ENCODE assay signal across 25 cellular contexts in the genomic region with DNA sequence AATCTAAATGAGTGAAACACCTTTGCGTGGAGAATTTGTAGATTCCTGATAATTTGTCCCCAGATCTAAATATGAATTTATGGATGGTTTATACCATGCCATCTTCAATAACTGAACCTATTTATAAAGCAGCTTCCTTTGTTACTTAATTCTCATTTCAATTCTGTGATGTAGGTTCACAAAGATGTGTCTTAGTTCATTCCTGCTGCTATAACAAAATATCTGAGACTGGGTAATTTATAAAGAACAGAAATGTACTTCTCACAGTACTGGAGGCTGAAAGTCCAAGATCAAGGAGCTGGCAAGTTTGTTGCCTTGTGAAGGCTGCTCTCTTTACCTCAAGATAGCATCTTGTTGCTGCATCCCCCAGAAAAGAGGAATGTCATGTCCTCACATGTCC. TPM values are rescaled to one million over a fixed set of nuclear protein-coding genes. Genes with fewer than 3 reads are reported as not detected.
DNase-seq lines count a peak whose midpoint lies in the region; ATAC-seq and TF ChIP-seq lines count a peak whose summit lies in the region.
"Had no signal": no experiment of that assay in that cellular context is flagged by ENCODE, and none has a peak within 500 bp of the region (broad histone marks: within the 10 kb centered on the region; RNA-seq: fewer than 3 reads in every experiment).

No MANE protein-coding gene starts in this region.

- peak overlapping the region; percentile 7 for H3K4me3 Mint-ChIP-seq in activated naive CD8-positive, alpha-beta T cell treated with anti-CD3 and anti-CD28 coated beads, Interleukin-2, amount 50 U/mL, for 24 hours
- peak overlapping the region; percentile 38 for H3K4me3 Mint-ChIP-seq in natural killer cell treated with Interleukin-12 subunit alpha and Interleukin-12 subunit beta and Interleukin-15 and Interleukin-18, amount 100 ng/mL, for 72 hours
- peak overlapping the region in 1 of 3 donors; percentile 4 for H3K4me3 Mint-ChIP-seq in T-cell
- H3K4me3 Mint-ChIP-seq: activated CD4-positive, alpha-beta T cell treated with anti-CD3 and anti-CD28 coated beads, Interleukin-2, amount 10 ng/mL, durations not matched to agents 7 days and 5 days; endodermal cell had no signal

- ATAC-seq in SK-N-SH treated with all-trans-retinoic acid at 6 μM for 48 hours = no peak
- no peak for ATAC-seq in activated naive CD8-positive, alpha-beta T cell treated with anti-CD3 and anti-CD28 coated beads, Interleukin-2, amount 50 U/mL, for 24 hours
- ATAC-seq in natural killer cell treated with Interleukin-12 subunit alpha and Interleukin-12 subunit beta and Interleukin-15 and Interleukin-18, amount 100 ng/mL, for 72 hours = no peak
- no peak for ATAC-seq in T-cell (replicated peaks in 1 of 4)

- 97% methylated on average over 1 of the region's 1 CpG for WGBS in SK-N-SH (ENCODE audit: low lambda C conversion rate)

- CTCF ChIA-PET in SK-N-SH (lab: Yijun Ruan, JAX) = interaction anchor here (0.7 to 3.1 kb wide), 14 partner anchors 11 to 641 kb away, joined by 3 to 15 read pairs (median 3); no protein-coding TSS in a partner anchor
- CTCF ChIA-PET in T-cell (lab: Charles Lee) = interaction anchor here (0.6 to 3.7 kb wide), 13 partner anchors 12 to 1694 kb away, joined by 3 to 32 read pairs (median 4); no protein-coding TSS in a partner anchor

- no peak for TF ChIP-seq RAD21 in SK-N-SH (IDR thresholded peaks at IDR 0.05; ENCODE audit: low read length)

- H3K4me2 ChIP-seq in SK-N-SH = no peak overlapping the region
- no peak overlapping the region for H3K4me2 ChIP-seq in Karpas-422 (ENCODE audit: low read depth, low read length, poor library complexity, severe bottlenecking)

- H3K27ac Mint-ChIP-seq in activated naive CD8-positive, alpha-beta T cell treated with anti-CD3 and anti-CD28 coated beads, Interleukin-2, amount 50 U/mL, for 24 hours = no peak overlapping the region
- H3K27ac Mint-ChIP-seq in natural killer cell treated with Interleukin-12 subunit alpha and Interleukin-12 subunit beta and Interleukin-15 and Interleukin-18, amount 100 ng/mL, for 72 hours = no peak overlapping the region
- H3K27ac Mint-ChIP-seq in T-cell = no peak overlapping the region
- H3K27ac Mint-ChIP-seq: activated CD4-positive, alpha-beta T cell treated with anti-CD3 and anti-CD28 coated beads, Interleukin-2, amount 10 ng/mL, durations not matched to agents 7 days and 5 days; endodermal cell; memory B cell had no signal

- H3K27me3 ChIP-seq in SK-N-SH (ENCODE audit: insufficient read depth) = no peaks in the 10 kb centered on the region
- no peaks in the 10 kb centered on the region for H3K27me3 ChIP-seq in Karpas-422 (ENCODE audit: low read length)
- H3K27me3 ChIP-seq: BE2C, upper lobe of left lung had no signal

- peaks cover 13% of the 10 kb centered on the region for H3F3A ChIP-seq in SK-N-SH (replicated peaks; ENCODE audit: insufficient read depth)

- peaks cover 7 to 15% of the 10 kb centered on the region in 2 experiments; a peak in 2 of 4 replicates for H3K4me1 ChIP-seq in SK-N-SH (ENCODE audit: control insufficient read depth in 1 of 2, insufficient read depth in 2 of 2, low read depth in 1 of 2, low read length in 1 of 2)
- H3K4me1 ChIP-seq in Karpas-422 (ENCODE audit: low read length) = peaks cover 36% of the 10 kb centered on the region
- H3K4me1 ChIP-seq: BE2C, parathyroid adenoma had no signal

- peaks cover 7 to 11% of the 10 kb centered on the region in 2 experiments for H3K36me3 ChIP-seq in SK-N-SH (replicated peaks in 1 of 2; ENCODE audit: control insufficient read depth in 1 of 2, insufficient read depth in 2 of 2, low read length in 1 of 2)
- H3K36me3 ChIP-seq in Karpas-422 (ENCODE audit: insufficient read depth, low read length) = peaks cover 12% of the 10 kb centered on the region
- H3K36me3 ChIP-seq: BE2C, upper lobe of left lung had no signal

- peaks cover 1% of the 10 kb centered on the region for H3K27me3 Mint-ChIP-seq in activated naive CD8-positive, alpha-beta T cell treated with anti-CD3 and anti-CD28 coated beads, Interleukin-2, amount 50 U/mL, for 24 hours
- H3K27me3 Mint-ChIP-seq in natural killer cell treated with Interleukin-12 subunit alpha and Interleukin-12 subunit beta and Interleukin-15 and Interleukin-18, amount 100 ng/mL, for 72 hours = peaks cover 0 to under 1% of the 10 kb centered on the region in 2 donors
- no peaks in the 10 kb centered on the region for H3K27me3 Mint-ChIP-seq in T-cell
- H3K27me3 Mint-ChIP-seq: activated CD4-positive, alpha-beta T cell treated with anti-CD3 and anti-CD28 coated beads, Interleukin-2, amount 10 ng/mL, durations not matched to agents 7 days and 5 days; memory B cell had no signal

- H3K9me3 Mint-ChIP-seq in activated naive CD8-positive, alpha-beta T cell treated with anti-CD3 and anti-CD28 coated beads, Interleukin-2, amount 50 U/mL, for 24 hours = no peaks in the 10 kb centered on the region
- no peaks in the 10 kb centered on the region for H3K9me3 Mint-ChIP-seq in natural killer cell treated with Interleukin-12 subunit alpha and Interleukin-12 subunit beta and Interleukin-15 and Interleukin-18, amount 100 ng/mL, for 72 hours
- no peaks in the 10 kb centered on the region for H3K9me3 Mint-ChIP-seq in T-cell
- H3K9me3 Mint-ChIP-seq: activated CD4-positive, alpha-beta T cell treated with anti-CD3 and anti-CD28 coated beads, Interleukin-2, amount 10 ng/mL, durations not matched to agents 7 days and 5 days; endodermal cell; memory B cell had no signal

- no peak overlapping the region; a peak in 1 of 4 replicates for H3K27ac ChIP-seq in SK-N-SH (ENCODE audit: low read depth in 2 of 2, low read length in 1 of 2)
- H3K27ac ChIP-seq in Karpas-422 (ENCODE audit: low read length) = no peak overlapping the region
- H3K27ac ChIP-seq: 22Rv1, parathyroid adenoma had no signal

- no peak overlapping the region for H3K9ac ChIP-seq in SK-N-SH
- H3K9ac ChIP-seq in Karpas-422 (ENCODE audit: low read length) = no peak overlapping the region
- H3K9ac ChIP-seq: parathyroid adenoma had no signal

- H3K4me3 ChIP-seq in SK-N-SH (ENCODE audit: low read depth in 2 of 2, low read length in 1 of 2) = no peak overlapping the region; a peak in 1 of 4 replicates
- H3K4me3 ChIP-seq in Karpas-422 (ENCODE audit: low read length) = no peak overlapping the region
- H3K4me3 ChIP-seq: upper lobe of left lung had no signal

- H3K9me3 ChIP-seq in SK-N-SH = no peaks in the 10 kb centered on the region
- no peaks in the 10 kb centered on the region for H3K9me3 ChIP-seq in Karpas-422 (ENCODE audit: low read length)
- H3K9me3 ChIP-seq: BE2C, upper lobe of left lung had no signal

- H3K79me2 ChIP-seq in SK-N-SH (ENCODE audit: insufficient read depth) (peaks cover 29% of the 10 kb centered on the region), Karpas-422 (ENCODE audit: low read length) (peaks cover 29% of the 10 kb centered on the region)
- H3K79me2 ChIP-seq: parathyroid adenoma had no signal

- H4K20me1 ChIP-seq in SK-N-SH (ENCODE audit: insufficient read depth) (no peaks in the 10 kb centered on the region), Karpas-422 (ENCODE audit: insufficient read depth, low read depth, low read length) (no peaks in the 10 kb centered on the region)

- no peak for TF ChIP-seq CTCF in SK-N-SH (IDR thresholded peaks at IDR 0.05)

- POLR2A ChIA-PET in SK-N-SH (lab: Yijun Ruan, JAX) (interaction anchor here (1.6 kb wide), 1 partner anchor 18 kb away, joined by 3 read pairs; no protein-coding TSS in a partner anchor), T-cell (lab: Charles Lee) (interaction anchor here (0.5 to 0.6 kb wide), 3 partner anchors 16 to 206 kb away, joined by 3 to 5 read pairs (median 5); no protein-coding TSS in a partner anchor)

- TF ChIP-seq EP300 in SK-N-SH (IDR thresholded peaks at IDR 0.05; ENCODE audit: borderline replicate concordance in 1 of 2, low read depth in 1 of 2, low read length in 1 of 2) = no peak

- H3K36me3 Mint-ChIP-seq in activated naive CD8-positive, alpha-beta T cell treated with anti-CD3 and anti-CD28 coated beads, Interleukin-2, amount 50 U/mL, for 24 hours (ENCODE audit: low read depth) = peaks cover 15% of the 10 kb centered on the region
- no peaks in the 10 kb centered on the region for H3K36me3 Mint-ChIP-seq in natural killer cell treated with Interleukin-12 subunit alpha and Interleukin-12 subunit beta and Interleukin-15 and Interleukin-18, amount 100 ng/mL, for 72 hours
- H3K36me3 Mint-ChIP-seq in T-cell = peaks cover 2% of the 10 kb centered on the region

- DNase-seq in SK-N-SH (no peak), Karpas-422 (no peak), T-cell (no peak), GM03348 (ENCODE audit: low spot score) (no peak), T-helper 9 cell (no peak)
- DNase-seq in activated naive CD8-positive, alpha-beta T cell treated with anti-CD3 and anti-CD28 coated beads, Interleukin-2, amount 50 U/mL, for 24 hours = no peak
- no peak for DNase-seq in natural killer cell treated with Interleukin-12 subunit alpha and Interleukin-12 subunit beta and Interleukin-15 and Interleukin-18, amount 100 ng/mL, for 72 hours (ENCODE audit: low spot score)
- DNase-seq: activated CD4-positive, alpha-beta T cell treated with anti-CD3 and anti-CD28 coated beads, Interleukin-2, amount 10 ng/mL, durations not matched to agents 7 days and 5 days; activated CD8-positive, alpha-beta memory T cell treated with anti-CD3 and anti-CD28 coated beads, Interleukin-2, amount 50 U/mL, for 48 hours; activated effector memory CD4-positive, alpha-beta T cell treated with Interleukin-2 at 50 U/mL for 16 hours; BE2C; endodermal cell; NCI-H1092 treated with DMSO at 0.1 percent for 48 hours; NCI-H2081 treated with DMSO at 0.1 percent for 48 hours; NCI-H446; stimulated activated CD8-positive, alpha-beta memory T cell treated with anti-CD3 and anti-CD28 coated beads, Interleukin-4, amount 100 ng/mL, for 48 hours; upper lobe of left lung had no signal

- peaks cover 42% of the 10 kb centered on the region for H3K4me1 Mint-ChIP-seq in activated naive CD8-positive, alpha-beta T cell treated with anti-CD3 and anti-CD28 coated beads, Interleukin-2, amount 50 U/mL, for 24 hours
- H3K4me1 Mint-ChIP-seq in natural killer cell treated with Interleukin-12 subunit alpha and Interleukin-12 subunit beta and Interleukin-15 and Interleukin-18, amount 100 ng/mL, for 72 hours (ENCODE audit: low read depth in 2 of 2) = peaks cover 11 to 20% of the 10 kb centered on the region in 2 donors
- H3K4me1 Mint-ChIP-seq in T-cell = peaks cover 23 to 38% (median 35%) of the 10 kb centered on the region in 3 donors

- no peaks in the 10 kb centered on the region for H3K9me2 ChIP-seq in SK-N-SH
- no peaks in the 10 kb centered on the region for H3K9me2 ChIP-seq in Karpas-422 (replicated peaks; ENCODE audit: insufficient read depth, low read length)

- 0 out of 2 replicates have a peak overlapping the region, but pooled peaks have one; percentile 4 for H2AFZ ChIP-seq in SK-N-SH (ENCODE audit: low read depth)
- peak overlapping the region; percentile 6; the same call in 1 of the 2 replicates for H2AFZ ChIP-seq in Karpas-422 (ENCODE audit: low read length)
- H2AFZ ChIP-seq: parathyroid adenoma had no signal

RNA-seq across cellular contexts. Expression of a gene that starts 2.1 kb away (rescaled TPM):
- polyA plus RNA-seq in SK-N-SH (2012; rRNA removed) = 28.4 and 36.1 TPM in 2 replicates
- polyA plus RNA-seq in SK-N-SH (2012; cell fraction: cytosol; rRNA removed) = 29.4 and 31.6 TPM in 2 replicates
- polyA plus RNA-seq in SK-N-SH (2012; cell fraction: nucleus; rRNA removed) = 64.7 and 89.2 TPM in 2 replicates
- total RNA-seq in Karpas-422 (2014; rRNA removed; shearing (Covaris generic); ENCODE audit: low replicate concordance) = 40.3 and 45.0 TPM in 2 replicates
- total RNA-seq in natural killer cell treated with Interleukin-12 subunit alpha and Interleukin-12 subunit beta and Interleukin-15 and Interleukin-18, amount 100 ng/mL, for 72 hours = 10 to 100 TPM; 24.1 to 44.1 TPM
- total RNA-seq in T-cell = 10 to 100 TPM; 19.9 to 31.1 (median 26.8) TPM

RNA-seq across cellular contexts. Expression of a gene that starts 52.6 kb away (rescaled TPM):
- 0.07 TPM in 1 of 2 replicates, not detected in the other for polyA plus RNA-seq in SK-N-SH (2012; rRNA removed)
- 0.04 and 0.18 TPM in 2 replicates for polyA plus RNA-seq in SK-N-SH (2012; cell fraction: cytosol; rRNA removed)
- 0.06 and 0.39 TPM in 2 replicates for polyA plus RNA-seq in SK-N-SH (2012; cell fraction: nucleus; rRNA removed)
- total RNA-seq in Karpas-422 (2014; rRNA removed; shearing (Covaris generic); ENCODE audit: low replicate concordance) = not detected in 2 replicates
- total RNA-seq in natural killer cell treated with Interleukin-12 subunit alpha and Interleukin-12 subunit beta and Interleukin-15 and Interleukin-18, amount 100 ng/mL, for 72 hours = not detected
- total RNA-seq in T-cell = not detected
- total RNA-seq: activated CD4-positive, alpha-beta T cell treated with anti-CD3 and anti-CD28 coated beads, Interleukin-2, amount 10 ng/mL, durations not matched to agents 7 days and 5 days; endodermal cell; fibroblast of lung; glomerular endothelial cell; RPMI7951; upper lobe of left lung had no signal
- polyA plus RNA-seq: adipose tissue, fibroblast of lung had no signal
